16 cellular contexts compared by ENCODE assay signal in the genomic region with DNA sequence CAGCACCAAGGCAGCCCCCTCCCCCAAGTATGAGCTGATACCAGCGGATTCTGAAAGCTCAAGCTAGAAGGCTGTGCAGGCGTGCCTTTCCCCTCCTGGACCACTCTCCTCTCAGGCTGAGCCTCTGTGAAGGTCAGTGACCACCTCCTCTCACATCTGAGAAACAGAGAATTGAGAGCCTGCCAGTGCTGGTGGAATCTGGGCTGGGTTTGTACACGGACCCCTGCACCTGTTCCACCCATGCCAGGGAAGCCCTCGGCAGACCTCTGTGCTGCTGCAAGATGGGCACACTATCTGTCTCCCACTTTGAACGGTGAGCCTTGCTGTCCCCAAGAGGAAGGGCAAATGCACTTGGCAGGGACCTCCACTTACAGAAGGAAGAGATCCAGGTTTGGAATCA. TPM values are rescaled to one million over a fixed set of nuclear protein-coding genes. Genes with fewer than 3 reads are reported as not detected.
A peak's percentile ranks its signal among the peaks of the same experiment; 100 is the strongest.
DNase-seq lines count a peak whose midpoint lies in the region; TF ChIP-seq lines count a peak whose summit lies in the region.
"Had no signal": no experiment of that assay in that cellular context is flagged by ENCODE, and none has a peak within 500 bp of the region (broad histone marks: within the 10 kb centered on the region; RNA-seq: fewer than 3 reads in every experiment).

No MANE protein-coding gene starts in this region.

- H2BK15ac ChIP-seq in neuronal stem cell (ENCODE audit: low read length), result no peak overlapping the region

- no peaks in the 10 kb centered on the region for H3K79me1 ChIP-seq in neuronal stem cell (ENCODE audit: low read depth, low read length)

- H2BK5ac ChIP-seq in neuronal stem cell (ENCODE audit: low read length), result no peak overlapping the region

- H2AFZ ChIP-seq in neuronal stem cell (ENCODE audit: low read length), result no peak overlapping the region
- H2AFZ ChIP-seq: GM23338 had no signal

- WGBS in neuronal stem cell (ENCODE audit: extremely low coverage in 2 of 2, insufficient read length in 2 of 2, insufficient replicate concordance in 1 of 2), 2 donors, result no CpG with 5 or more reads among the region's 5 CpGs
- WGBS in transverse colon (ENCODE audit: low coverage in 1 of 2), 2 donors, result 75 to 100% methylated on average over 1 to 4 of the region's 5 CpGs

- no peak for TF ChIP-seq EP300 in transverse colon (IDR thresholded peaks at IDR 0.05; ENCODE audit: low read depth)

- no peak overlapping the region for H2BK12ac ChIP-seq in neuronal stem cell (ENCODE audit: low read length)

- TF ChIP-seq POLR2A in transverse colon (IDR thresholded peaks at IDR 0.05), result no peak

- peaks cover 0 to 4% of the 10 kb centered on the region in 2 donors for H3K4me1 ChIP-seq in neuronal stem cell (ENCODE audit: control insufficient read depth in 2 of 2, insufficient read depth in 1 of 2, low read depth in 1 of 2, low read length in 2 of 2)
- H3K4me1 ChIP-seq in transverse colon, result no peaks in the 10 kb centered on the region

- no peak overlapping the region for H3K27ac ChIP-seq in WERI-Rb-1
- no peak overlapping the region for H3K27ac ChIP-seq in neuronal stem cell (replicated peaks; ENCODE audit: low read length)
- no peak overlapping the region for H3K27ac ChIP-seq in transverse colon

- H2BK120ac ChIP-seq in neuronal stem cell (ENCODE audit: low read depth, low read length), result no peak overlapping the region

- H3K14ac ChIP-seq in neuronal stem cell (ENCODE audit: low read length), result peak overlapping the region; percentile 58

- peaks cover 7% of the 10 kb centered on the region for H3K9me3 ChIP-seq in WERI-Rb-1 (ENCODE audit: severe bottlenecking)
- peaks cover 0 to 7% of the 10 kb centered on the region in 2 donors for H3K9me3 ChIP-seq in neuronal stem cell (replicated peaks in 1 of 2; ENCODE audit: control insufficient read depth in 2 of 2, insufficient read depth in 1 of 2, low read depth in 1 of 2, low read length in 2 of 2)
- no peaks in the 10 kb centered on the region for H3K9me3 ChIP-seq in transverse colon

- no peak overlapping the region for H3K4ac ChIP-seq in neuronal stem cell (ENCODE audit: low read length)

- H4K8ac ChIP-seq in neuronal stem cell (ENCODE audit: low read depth, low read length), result no peak overlapping the region

- peak overlapping the region; percentile 4 for H4K91ac ChIP-seq in neuronal stem cell (ENCODE audit: low read depth, low read length, poor library complexity)

- H3K9ac ChIP-seq in neuronal stem cell (ENCODE audit: low read depth, low read length, poor library complexity), result no peak overlapping the region

- no peak overlapping the region for H3K4me3 ChIP-seq in WERI-Rb-1 (ENCODE audit: low read depth, low read length)
- H3K4me3 ChIP-seq in neuronal stem cell (ENCODE audit: low read length in 2 of 2), result no peak overlapping the region
- H3K4me3 ChIP-seq in transverse colon, result no peak overlapping the region
- H3K4me3 ChIP-seq: GM23338 had no signal

- TF ChIP-seq CTCF in WERI-Rb-1 (IDR thresholded peaks at IDR 0.05; ENCODE audit: low read depth, low read length), result no peak
- TF ChIP-seq CTCF in transverse colon (IDR thresholded peaks at IDR 0.05), result no peak

- no peak overlapping the region for H3K4me2 ChIP-seq in neuronal stem cell (ENCODE audit: insufficient read depth, low read length, poor library complexity, severe bottlenecking)
- H3K4me2 ChIP-seq: GM23338 had no signal

- intact Hi-C loops in transverse colon (cut with DNase I; ENCODE audit: low total_unique reads), result no loop called here

- no peaks in the 10 kb centered on the region for H3K36me3 ChIP-seq in WERI-Rb-1
- H3K36me3 ChIP-seq in neuronal stem cell (replicated peaks in 1 of 2; ENCODE audit: control insufficient read depth in 2 of 2, insufficient read depth in 2 of 2, low read length in 2 of 2), result no peaks in the 10 kb centered on the region
- H3K36me3 ChIP-seq in transverse colon, result no peaks in the 10 kb centered on the region

- peak; percentile 13 for DNase-seq in activated CD8-positive, alpha-beta memory T cell treated with anti-CD3 and anti-CD28 coated beads, Interleukin-2, amount 50 U/mL, for 48 hours
- DNase-seq in activated CD8-positive, alpha-beta memory T cell treated with anti-CD3 and anti-CD28 coated beads, Interleukin-2, amount 50 U/mL, for 4 hours, result no peak
- peak; percentile 3 for DNase-seq in WERI-Rb-1
- peak; percentile 36 for DNase-seq in ecto neural progenitor cell (ENCODE audit: low spot score)
- no peak for DNase-seq in neuronal stem cell (ENCODE audit: low spot score)
- DNase-seq in transverse colon, result no peak
- no peak for DNase-seq in globus pallidus (ENCODE audit: low spot score)
- DNase-seq: C1 segment of cervical spinal cord; Calu3; CD4-positive, alpha-beta memory T cell; COR-L47; DMS53; DMS79 treated with DMSO at 0.1 percent for 48 hours; GF-D8; HCEC 1CT had no signal

- no peak overlapping the region for H3K23ac ChIP-seq in neuronal stem cell (ENCODE audit: low read depth, low read length, poor library complexity)

- no peaks in the 10 kb centered on the region for H3K27me3 ChIP-seq in WERI-Rb-1 (ENCODE audit: insufficient read depth, low read depth, severe bottlenecking)
- peaks cover 0 to 8% (median 0%) of the 10 kb centered on the region in 3 experiments for H3K27me3 ChIP-seq in neuronal stem cell (ENCODE audit: control insufficient read depth in 3 of 3, insufficient read depth in 3 of 3, low read depth in 1 of 3, low read length in 3 of 3)
- peaks cover 6% of the 10 kb centered on the region for H3K27me3 ChIP-seq in transverse colon

- peak overlapping the region; percentile 21 for H3K18ac ChIP-seq in neuronal stem cell (ENCODE audit: low read length)

- in situ Hi-C loops in transverse colon (cut with MboI; ENCODE audit: low pct_ligation_motif_present in 1 of 4, low pct_unique_long_range_greater_than_20kb in 1 of 4, low sequenced_read_pairs in 3 of 4), result no loop called here

- H2AK5ac ChIP-seq in neuronal stem cell (ENCODE audit: low read depth, low read length), result peak overlapping the region; percentile 30

RNA-seq across cellular contexts. Expression of gene SDK2, which starts 54.7 kb away (rescaled TPM):
- 31.6 TPM for polyA plus RNA-seq in neuronal stem cell (2013, experiment 1 of 2)
- 34.6 TPM for polyA plus RNA-seq in neuronal stem cell (2013, experiment 2 of 2)
- total RNA-seq in transverse colon, result 1 to 10 TPM; 2.6 to 9.8 (median 3.4) TPM
- total RNA-seq: Calu3 had no signal

Comparison
In these comparisons a context has a peak if more than half of its experiments do, and no peak if none do; other contexts are left out.
1. DNase-seq: peak in activated CD8-positive, alpha-beta memory T cell treated with anti-CD3 and anti-CD28 coated beads, Interleukin-2, amount 50 U/mL, for 48 hours (single experiment), WERI-Rb-1 (single experiment) and ecto neural progenitor cell (single experiment); none in activated CD8-positive, alpha-beta memory T cell treated with anti-CD3 and anti-CD28 coated beads, Interleukin-2, amount 50 U/mL, for 4 hours (single experiment), neuronal stem cell (single experiment), transverse colon (single experiment) and globus pallidus (single experiment).